ENCODE assay signal across 31 cellular contexts in the genomic region with DNA sequence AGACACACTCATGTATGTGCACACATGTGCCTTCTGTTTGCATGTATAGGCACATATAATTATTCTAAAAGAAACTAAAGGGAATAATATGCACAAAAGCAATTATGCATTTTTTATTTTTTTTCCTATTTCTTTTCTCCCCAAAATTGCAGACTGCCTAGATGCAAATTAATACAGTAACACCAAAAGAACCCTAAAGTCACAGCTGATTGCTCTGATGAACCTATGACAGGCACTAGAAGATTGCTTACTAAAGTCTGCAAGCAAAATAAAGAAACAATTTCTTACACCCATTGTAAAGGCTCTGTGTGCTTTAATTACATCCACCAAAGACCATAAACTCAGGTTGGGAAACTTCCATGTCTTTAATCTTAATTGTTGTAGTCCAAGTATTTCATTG.
"Had no signal": no experiment of that assay in that cellular context is flagged by ENCODE, and none has a peak within 500 bp of the region (broad histone marks: within the 10 kb centered on the region; RNA-seq: fewer than 3 reads in every experiment).

No MANE protein-coding gene starts in this region.

- H3K4me1 Mint-ChIP-seq: natural killer cell had no signal

- DNase-seq: natural killer cell; occipital lobe; ovary; posterior cingulate gyrus; psoas muscle; right cardiac atrium; spleen; stimulated activated CD4-positive, alpha-beta T cell treated with anti-CD3 and anti-CD28 coated beads, Interleukin-12 subunit alpha, Interleukin-12 subunit beta, amount 100 ng/mL, for 4 hours; stimulated activated CD4-positive, alpha-beta T cell treated with anti-CD3 and anti-CD28 coated beads, Interleukin-1b, Interleukin-23, amount 100 ng/mL, for 48 hours; stimulated activated CD4-positive, alpha-beta T cell treated with anti-CD3 and anti-CD28 coated beads, Interleukin-4, amount 100 ng/mL, for 1 hour; stimulated activated CD4-positive, alpha-beta T cell treated with anti-CD3 and anti-CD28 coated beads, Interleukin-4, amount 100 ng/mL, for 4 hours; stimulated activated CD8-positive, alpha-beta memory T cell treated with anti-CD3 and anti-CD28 coated beads, Interleukin-4, amount 100 ng/mL, for 48 hours; stimulated activated naive CD4-positive, alpha-beta T cell; stimulated activated naive CD8-positive, alpha-beta T cell treated with anti-CD3 and anti-CD28 coated beads, Interleukin-15, amount 100 ng/mL, for 72 hours; stimulated activated naive CD8-positive, alpha-beta T cell treated with anti-CD3 and anti-CD28 coated beads, Interleukin-15, Interleukin-2, amounts not matched to agents 100 U/mL and 50 U/mL, for 24 hours; substantia nigra; testis; tibial artery; transverse colon; upper lobe of right lung; uterus had no signal

- H3K4me3 Mint-ChIP-seq: natural killer cell; nephron; neural progenitor cell; stimulated activated memory B cell treated with anti-CD40 and anti-IgM and Interleukin-4, amounts not matched to agents 10 μg/mL and 1 μg/mL and 100 μg/mL, for 72 hours; stimulated activated naive CD8-positive, alpha-beta T cell treated with anti-CD3 and anti-CD28 coated beads, Interleukin-15, amount 100 ng/mL, for 72 hours; type B pancreatic cell had no signal

- H3K4me1 ChIP-seq: neural progenitor cell, psoas muscle, testis, tibial artery, transverse colon, upper lobe of right lung, uterus had no signal

- H3K27ac Mint-ChIP-seq: natural killer cell; nephron; neural progenitor cell; progenitor cell of endocrine pancreas; stimulated activated memory B cell treated with anti-CD40 and anti-IgM and Interleukin-4, amounts not matched to agents 10 μg/mL and 1 μg/mL and 100 μg/mL, for 72 hours; stimulated activated naive CD8-positive, alpha-beta T cell treated with anti-CD3 and anti-CD28 coated beads, Interleukin-15, amount 100 ng/mL, for 72 hours; type B pancreatic cell had no signal

- H3K27me3 ChIP-seq: neural progenitor cell, ovary, spleen, suprapubic skin, testis, tibial artery, transverse colon, upper lobe of right lung, uterus had no signal

- ATAC-seq: natural killer cell; psoas muscle; right cardiac atrium; sciatic nerve; stimulated activated memory B cell treated with anti-CD40 and anti-IgM and Interleukin-4, amounts not matched to agents 10 μg/mL and 1 μg/mL and 100 μg/mL, for 72 hours; stimulated activated naive CD8-positive, alpha-beta T cell treated with anti-CD3 and anti-CD28 coated beads, Interleukin-15, amount 100 ng/mL, for 72 hours; stimulated activated naive CD8-positive, alpha-beta T cell treated with anti-CD3 and anti-CD28 coated beads, Interleukin-15, Interleukin-2, amounts not matched to agents 100 U/mL and 50 U/mL, for 24 hours; upper lobe of right lung had no signal

- H2AFZ ChIP-seq: neural progenitor cell, parathyroid adenoma had no signal

- H3K9ac ChIP-seq: neural progenitor cell, parathyroid adenoma had no signal

- H3K79me2 ChIP-seq: parathyroid adenoma had no signal

- H3K4me3 ChIP-seq: neural progenitor cell, ovary, psoas muscle, skin epidermis, smooth muscle cell, spleen, suprapubic skin, testis, tibial artery, transverse colon, upper lobe of right lung, uterus had no signal

- H3K36me3 Mint-ChIP-seq: natural killer cell, neural progenitor cell, type B pancreatic cell had no signal

- H3K27ac ChIP-seq: neural progenitor cell, ovary, parathyroid adenoma, psoas muscle, skin epidermis, spleen, suprapubic skin, testis, tibial artery, transverse colon, upper lobe of right lung, uterus had no signal

- H3K4me2 ChIP-seq: neural progenitor cell, smooth muscle cell had no signal

- H3K9me3 Mint-ChIP-seq: natural killer cell; nephron; neural progenitor cell; stimulated activated memory B cell treated with anti-CD40 and anti-IgM and Interleukin-4, amounts not matched to agents 10 μg/mL and 1 μg/mL and 100 μg/mL, for 72 hours; stimulated activated naive CD8-positive, alpha-beta T cell treated with anti-CD3 and anti-CD28 coated beads, Interleukin-15, amount 100 ng/mL, for 72 hours; type B pancreatic cell had no signal

- H3K27me3 Mint-ChIP-seq: progenitor cell of endocrine pancreas; stimulated activated memory B cell treated with anti-CD40 and anti-IgM and Interleukin-4, amounts not matched to agents 10 μg/mL and 1 μg/mL and 100 μg/mL, for 72 hours; stimulated activated naive CD8-positive, alpha-beta T cell treated with anti-CD3 and anti-CD28 coated beads, Interleukin-15, amount 100 ng/mL, for 72 hours; type B pancreatic cell had no signal
